ENCODE assay signal across 9 cellular contexts in genomic region chr18:54210463-54210862, GRCh38. TPM values are rescaled to one million over a fixed set of nuclear protein-coding genes. Genes with fewer than 3 reads are reported as not detected.
DNase-seq lines count a peak whose midpoint lies in the region; ATAC-seq and TF ChIP-seq lines count a peak whose summit lies in the region.
"Had no signal": no experiment of that assay in that cellular context is flagged by ENCODE, and none has a peak within 500 bp of the region (broad histone marks: within the 10 kb centered on the region; RNA-seq: fewer than 3 reads in every experiment).

No MANE protein-coding gene starts in this region.

- CTCF ChIA-PET in CD8-positive, alpha-beta T cell (lab: Charles Lee) = no interaction called here
- CTCF ChIA-PET in activated B cell treated with CpG ODN at 0.5 μM for 24 hours (lab: Charles Lee) = interaction anchor here (1.0 kb wide), 1 partner anchor 13 kb away, joined by 7 read pairs; no protein-coding TSS in a partner anchor

- peaks cover 8% of the 10 kb centered on the region for H3K36me3 Mint-ChIP-seq in CD8-positive, alpha-beta T cell
- peaks cover 10% of the 10 kb centered on the region for H3K36me3 Mint-ChIP-seq in activated B cell treated with CpG ODN at 0.5 μM for 24 hours (ENCODE audit: low read depth)

- POLR2A ChIA-PET in CD8-positive, alpha-beta T cell (lab: Charles Lee) = interaction anchor here (0.6 kb wide), 1 partner anchor 59 kb away, joined by 4 read pairs; no protein-coding TSS in a partner anchor
- POLR2A ChIA-PET in activated B cell treated with CpG ODN at 0.5 μM for 24 hours (lab: Charles Lee) = interaction anchor here (0.6 to 0.7 kb wide), 3 partner anchors 59 to 1126 kb away, joined by 3 to 9 read pairs (median 3); partner anchors contain the start of gene POLI

- intact Hi-C loops in CD8-positive, alpha-beta T cell (cut with DNase I, micrococcal nuclease) = loop anchor here in 1 of 2 experiments (5.0 kb wide), 1 partner anchor 38 kb away; no protein-coding TSS in a partner anchor
- intact Hi-C loops in activated B cell treated with CpG ODN at 0.5 μM for 24 hours (cut with micrococcal nuclease) = loop anchor here (1.0 kb wide), 2 partner anchors 10 to 41 kb away; no protein-coding TSS in a partner anchor

- peaks cover 6% of the 10 kb centered on the region for H3K4me1 ChIP-seq in CD8-positive, alpha-beta T cell (ENCODE audit: insufficient read depth, low read length)

- no peaks in the 10 kb centered on the region for H3K36me3 ChIP-seq in CD8-positive, alpha-beta T cell (ENCODE audit: insufficient read depth, low read length)

- H3K9me3 ChIP-seq in CD8-positive, alpha-beta T cell (ENCODE audit: low read length) = no peaks in the 10 kb centered on the region

- ATAC-seq in CD8-positive, alpha-beta T cell = no peak
- ATAC-seq in GM18909 (IDR thresholded peaks at IDR 0.05; ENCODE audit: poor library complexity, unreplicated experiment) = peak; percentile 31
- ATAC-seq in HG03025 (IDR thresholded peaks at IDR 0.05; ENCODE audit: low FRiP score, unreplicated experiment) = peak; percentile 35
- ATAC-seq in activated B cell treated with CpG ODN at 0.5 μM for 24 hours (ENCODE audit: low read depth) = peak; percentile 32
- ATAC-seq: HCT116 had no signal

- no peak for DNase-seq in CD8-positive, alpha-beta T cell
- no peak for DNase-seq in activated B cell treated with CpG ODN at 0.5 μM for 24 hours
- no peak for DNase-seq in nucleus accumbens (lab: John Stamatoyannopoulos, UW)
- no peak for DNase-seq in AG08396 (ENCODE audit: low spot score)
- no peak for DNase-seq in stimulated activated CD4-positive, alpha-beta T cell treated with anti-CD3 and anti-CD28 coated beads, Interleukin-2, amount 100 ng/mL, for 24 hours
- DNase-seq in stimulated activated CD4-positive, alpha-beta T cell treated with anti-CD3 and anti-CD28 coated beads, Interleukin-4, amount 100 ng/mL, for 4 hours = no peak

- TF ChIP-seq CTCF in CD8-positive, alpha-beta T cell (IDR thresholded peaks at IDR 0.05) = no peak
- no peak for TF ChIP-seq CTCF in activated B cell treated with CpG ODN at 0.5 μM for 24 hours (IDR thresholded peaks at IDR 0.05)

- peak overlapping the region; percentile 1 for H3K27ac Mint-ChIP-seq in CD8-positive, alpha-beta T cell
- H3K27ac Mint-ChIP-seq in activated B cell treated with CpG ODN at 0.5 μM for 24 hours = peak overlapping the region; percentile 78

- H3K27me3 Mint-ChIP-seq in CD8-positive, alpha-beta T cell (ENCODE audit: low read depth) = no peaks in the 10 kb centered on the region
- no peaks in the 10 kb centered on the region for H3K27me3 Mint-ChIP-seq in activated B cell treated with CpG ODN at 0.5 μM for 24 hours

- no peak overlapping the region for H3K4me3 Mint-ChIP-seq in CD8-positive, alpha-beta T cell
- H3K4me3 Mint-ChIP-seq in activated B cell treated with CpG ODN at 0.5 μM for 24 hours = peak overlapping the region; percentile 8

- H3K4me3 ChIP-seq in CD8-positive, alpha-beta T cell (ENCODE audit: low read depth, low read length) = no peak overlapping the region

- no peaks in the 10 kb centered on the region for H3K27me3 ChIP-seq in CD8-positive, alpha-beta T cell (ENCODE audit: insufficient read depth, low read length)

- peaks cover 62% of the 10 kb centered on the region for H3K4me1 Mint-ChIP-seq in CD8-positive, alpha-beta T cell (ENCODE audit: low read depth)
- peaks cover 75% of the 10 kb centered on the region for H3K4me1 Mint-ChIP-seq in activated B cell treated with CpG ODN at 0.5 μM for 24 hours

- H3K9me3 Mint-ChIP-seq in CD8-positive, alpha-beta T cell = no peaks in the 10 kb centered on the region
- no peaks in the 10 kb centered on the region for H3K9me3 Mint-ChIP-seq in activated B cell treated with CpG ODN at 0.5 μM for 24 hours

- H3K27ac ChIP-seq in CD8-positive, alpha-beta T cell (ENCODE audit: low read depth, low read length) = no peak overlapping the region

RNA-seq across cellular contexts. Expression of gene MBD2, which starts 14.0 kb away (rescaled TPM):
- total RNA-seq in CD8-positive, alpha-beta T cell = 10 to 100 TPM; 71.4 to 73.0 TPM
- total RNA-seq in activated B cell treated with CpG ODN at 0.5 μM for 24 hours = 146 and 150 TPM in 2 replicates

RNA-seq across cellular contexts. Expression of gene POLI, which starts 58.9 kb away (rescaled TPM):
- 10 to 100 TPM; 17.9 to 18.4 TPM for total RNA-seq in CD8-positive, alpha-beta T cell
- 24.8 and 27.1 TPM in 2 replicates for total RNA-seq in activated B cell treated with CpG ODN at 0.5 μM for 24 hours
